In the genomic region with DNA sequence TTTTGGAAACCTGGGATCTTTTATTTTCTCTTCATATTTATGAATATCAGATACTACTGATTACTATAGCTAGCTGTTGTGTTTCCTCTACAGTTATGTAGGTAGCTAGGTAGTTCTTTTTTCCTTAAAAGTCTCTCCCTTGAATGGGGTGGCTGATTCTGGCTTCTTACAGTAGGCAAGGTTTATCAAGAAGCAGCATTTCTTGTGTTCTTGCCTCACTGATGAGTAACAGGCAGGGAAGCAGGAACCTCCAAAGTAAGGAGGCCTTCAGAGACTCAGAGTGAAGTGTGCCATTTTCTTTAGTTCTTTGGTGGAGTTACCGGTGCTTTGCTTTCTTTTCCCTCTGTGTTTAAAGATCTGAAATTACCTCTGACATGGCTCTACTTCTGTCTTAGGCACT, we compare ENCODE assay signal across 14 cellular contexts. TPM values are rescaled to one million over a fixed set of nuclear protein-coding genes. Genes with fewer than 3 reads are reported as not detected.
DNase-seq lines count a peak whose midpoint lies in the region; ATAC-seq and TF ChIP-seq lines count a peak whose summit lies in the region.
"Had no signal": no experiment of that assay in that cellular context is flagged by ENCODE, and none has a peak within 500 bp of the region (broad histone marks: within the 10 kb centered on the region; RNA-seq: fewer than 3 reads in every experiment).

No MANE protein-coding gene starts in this region.

- no peak for ATAC-seq in CD4-positive, CD25-positive, alpha-beta regulatory T cell (ENCODE audit: low read depth in 2 of 2)
- ATAC-seq in T-helper 17 cell (no peak), HG02973 (IDR thresholded peaks at IDR 0.05; ENCODE audit: unreplicated experiment) (no peak)
- ATAC-seq: natural killer cell had no signal

- no peaks in the 10 kb centered on the region for H3K9me3 ChIP-seq in CD4-positive, CD25-positive, alpha-beta regulatory T cell (ENCODE audit: control insufficient read depth in 2 of 2, low read length in 2 of 2)
- H3K9me3 ChIP-seq in T-helper 17 cell (ENCODE audit: control insufficient read depth, low read length, poor library complexity, severe bottlenecking), result no peaks in the 10 kb centered on the region
- H3K9me3 ChIP-seq in esophagus muscularis mucosa, result no peaks in the 10 kb centered on the region
- H3K9me3 ChIP-seq in thyroid gland, result no peaks in the 10 kb centered on the region

- intact Hi-C loops in esophagus muscularis mucosa (cut with DNase I) (no loop called here), thyroid gland (cut with DNase I) (no loop called here)

- TF ChIP-seq EP300 in esophagus muscularis mucosa (IDR thresholded peaks at IDR 0.05), result no peak

- H3K36me3 ChIP-seq in CD4-positive, CD25-positive, alpha-beta regulatory T cell (ENCODE audit: control insufficient read depth, insufficient read depth, low read length), result peaks cover 5% of the 10 kb centered on the region
- H3K36me3 ChIP-seq in esophagus muscularis mucosa (peaks cover 0 to 9% (median 4%) of the 10 kb centered on the region in 4 donors), thyroid gland (no peaks in the 10 kb centered on the region)

- H3K27me3 ChIP-seq in CD4-positive, CD25-positive, alpha-beta regulatory T cell (ENCODE audit: control insufficient read depth, insufficient read depth, low read length), result no peaks in the 10 kb centered on the region
- H3K27me3 ChIP-seq in esophagus muscularis mucosa (no peaks in the 10 kb centered on the region), thyroid gland (no peaks in the 10 kb centered on the region)

- no peaks in the 10 kb centered on the region for H3K9me3 Mint-ChIP-seq in CD4-positive, CD25-positive, alpha-beta regulatory T cell
- H3K9me3 Mint-ChIP-seq: immature natural killer cell, natural killer cell had no signal

- 71% methylated on average over 1 of the region's 1 CpG for WGBS in esophagus muscularis mucosa
- WGBS in thyroid gland, 2 donors, result 67 to 71% methylated on average over 1 of the region's 1 CpG

- H3K4me3 ChIP-seq in CD4-positive, CD25-positive, alpha-beta regulatory T cell (ENCODE audit: low read depth, low read length), result no peak overlapping the region
- H3K4me3 ChIP-seq in esophagus muscularis mucosa, result no peak overlapping the region
- no peak overlapping the region for H3K4me3 ChIP-seq in thyroid gland (replicated peaks in 1 of 3)

- TF ChIP-seq POLR2A in esophagus muscularis mucosa (IDR thresholded peaks at IDR 0.05; ENCODE audit: low read depth) (no peak), thyroid gland (IDR thresholded peaks at IDR 0.05) (no peak)

- TF ChIP-seq CTCF in esophagus muscularis mucosa (IDR thresholded peaks at IDR 0.05), result no peak
- no peak for TF ChIP-seq CTCF in thyroid gland (IDR thresholded peaks at IDR 0.05)

- peaks cover 5 to 28% (median 12%) of the 10 kb centered on the region in 4 donors for H3K4me1 Mint-ChIP-seq in CD4-positive, CD25-positive, alpha-beta regulatory T cell
- peaks cover 21% of the 10 kb centered on the region for H3K4me1 Mint-ChIP-seq in T-helper 17 cell

- no peak overlapping the region for H3K4me3 Mint-ChIP-seq in CD4-positive, CD25-positive, alpha-beta regulatory T cell
- H3K4me3 Mint-ChIP-seq in T-helper 17 cell, result no peak overlapping the region
- H3K4me3 Mint-ChIP-seq: immature natural killer cell, natural killer cell had no signal

- DNase-seq in CD4-positive, CD25-positive, alpha-beta regulatory T cell, result no peak
- no peak for DNase-seq in T-helper 17 cell
- DNase-seq in esophagus muscularis mucosa (ENCODE audit: extremely low spot score), result no peak
- peak; percentile 1 for DNase-seq in non-pigmented ciliary epithelial cell (ENCODE audit: low read depth)
- DNase-seq in NCI-H748 (lab: John Stamatoyannopoulos, UW; ENCODE audit: unreplicated experiment), result no peak
- DNase-seq in NCI-H524 treated with DMSO at 0.1 percent for 48 hours (lab: John Stamatoyannopoulos, UW), result no peak
- DNase-seq in thyroid gland, result no peak
- DNase-seq: amygdala, immature natural killer cell, natural killer cell, NCI-H524 had no signal

- H3K4me1 ChIP-seq in CD4-positive, CD25-positive, alpha-beta regulatory T cell (ENCODE audit: control insufficient read depth, insufficient read depth, low read length, poor library complexity, severe bottlenecking), result no peaks in the 10 kb centered on the region
- H3K4me1 ChIP-seq in esophagus muscularis mucosa (peaks cover 8 to 27% (median 21%) of the 10 kb centered on the region in 4 donors), thyroid gland (peaks cover 0 to 12% of the 10 kb centered on the region in 2 donors)

- H3K27me3 Mint-ChIP-seq in CD4-positive, CD25-positive, alpha-beta regulatory T cell, result no peaks in the 10 kb centered on the region
- H3K27me3 Mint-ChIP-seq in T-helper 17 cell, result no peaks in the 10 kb centered on the region

- H3K27ac Mint-ChIP-seq in CD4-positive, CD25-positive, alpha-beta regulatory T cell, result peak overlapping the region in 2 of 3 donors; percentile 18 to 54
- peak overlapping the region; percentile 4 for H3K27ac Mint-ChIP-seq in T-helper 17 cell

- peaks cover 3% of the 10 kb centered on the region for H3K36me3 Mint-ChIP-seq in CD4-positive, CD25-positive, alpha-beta regulatory T cell
- H3K36me3 Mint-ChIP-seq in T-helper 17 cell (ENCODE audit: low read depth), result no peaks in the 10 kb centered on the region
- H3K36me3 Mint-ChIP-seq: natural killer cell had no signal

- no peak overlapping the region for H3K27ac ChIP-seq in CD4-positive, CD25-positive, alpha-beta regulatory T cell (ENCODE audit: insufficient read depth, low read length, poor library complexity, severe bottlenecking)
- H3K27ac ChIP-seq in esophagus muscularis mucosa (replicated peaks in 1 of 4) (peak overlapping the region in 3 of 4 donors; percentile 19 to 53 (median 40)), thyroid gland (no peak overlapping the region)
- H3K27ac ChIP-seq: epithelial cell of prostate, HL-60 had no signal

RNA-seq across cellular contexts. Expression of gene ZMYM4, which starts 56.0 kb away (rescaled TPM):
- total RNA-seq in CD4-positive, CD25-positive, alpha-beta regulatory T cell, result 27.2 TPM
- polyA plus RNA-seq in CD4-positive, CD25-positive, alpha-beta regulatory T cell, result 10 to 100 TPM; 21.6 to 31.3 (median 26.0) TPM
- total RNA-seq in T-helper 17 cell, result 10 to 100 TPM; 32.0 to 37.3 TPM
- 10 to 100 TPM; 24.6 to 32.0 (median 27.3) TPM for total RNA-seq in esophagus muscularis mucosa
- total RNA-seq in thyroid gland, result 10 to 100 TPM; 46.8 to 71.6 (median 56.0) TPM

Comparison
In these comparisons a context has a peak if more than half of its experiments do, and no peak if none do; other contexts are left out.
1. H3K27ac ChIP-seq: peak in esophagus muscularis mucosa (3 of 4); none in CD4-positive, CD25-positive, alpha-beta regulatory T cell (single experiment) and thyroid gland (0 of 3).